ENCODE assay signal across 8 cellular contexts in the genomic region with DNA sequence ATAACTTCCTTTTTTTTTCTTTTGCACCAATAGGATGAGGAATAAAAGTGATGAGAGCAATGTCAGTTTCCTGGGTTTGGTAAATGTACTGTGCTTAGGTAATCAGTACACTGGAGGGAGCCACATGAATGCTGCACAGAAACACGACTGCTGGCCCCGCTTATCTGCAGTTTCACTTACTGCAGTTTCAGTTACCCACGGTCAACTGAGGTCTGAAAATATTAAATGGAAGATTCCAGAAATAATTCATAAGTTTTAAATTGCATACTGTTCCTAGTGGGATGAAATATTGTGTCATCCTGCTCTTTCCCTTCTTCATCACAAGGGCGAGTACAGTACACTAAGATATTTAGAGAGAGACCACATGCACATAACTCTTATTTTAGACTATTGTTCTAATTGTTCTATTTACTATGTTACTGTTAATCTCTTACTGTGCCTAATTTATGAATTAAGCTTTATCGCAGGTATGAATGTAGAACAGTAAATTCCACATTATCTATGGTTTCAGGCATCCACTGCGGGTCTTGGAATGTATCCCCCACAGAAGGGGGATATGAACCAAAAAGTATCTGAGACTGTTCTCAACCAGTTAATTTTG. TPM values are rescaled to one million over a fixed set of nuclear protein-coding genes. Genes with fewer than 3 reads are reported as not detected.
A peak's percentile ranks its signal among the peaks of the same experiment; 100 is the strongest.
DNase-seq lines count a peak whose midpoint lies in the region; ATAC-seq and TF ChIP-seq lines count a peak whose summit lies in the region.

No MANE protein-coding gene starts in this region.

- no peaks in the 10 kb centered on the region for H3K36me3 ChIP-seq in neural progenitor cell

- H3K4me3 ChIP-seq in neural progenitor cell: no peak overlapping the region

- no peak overlapping the region for H2AFZ ChIP-seq in neural progenitor cell (replicated peaks)

- no peak for DNase-seq in activated T-cell treated with anti-CD3 and anti-CD28 coated beads, Interleukin-2, amount 50 U/mL, for 24 hours
- DNase-seq in activated T-cell treated with anti-CD3 and anti-CD28 coated beads, Interleukin-2, amount 50 U/mL, for 48 hours: no peak
- DNase-seq in RWPE1 (ENCODE audit: low spot score): no peak
- DNase-seq in endothelial cell (ENCODE audit: low spot score): no peak
- no peak for DNase-seq in neural progenitor cell (ENCODE audit: low spot score)
- DNase-seq in islet precursor cell: no peak
- no peak for DNase-seq in 8988T

- H3K27ac ChIP-seq in RWPE1 (peak overlapping the region; percentile 73), neural progenitor cell (no peak overlapping the region)

- no peaks in the 10 kb centered on the region for H3K9me3 ChIP-seq in neural progenitor cell (ENCODE audit: low read depth)

- POLR2A ChIA-PET in RWPE1 (lab: Yijun Ruan, JAX; ENCODE audit: low non-redundant PET): no interaction called here

- CTCF ChIA-PET in RWPE1 (lab: Yijun Ruan, JAX): interaction anchor here (0.7 to 1.6 kb wide), 2 partner anchors 120 to 667 kb away, joined by 3 to 6 read pairs; no protein-coding TSS in a partner anchor

- H3K27ac Mint-ChIP-seq in activated T-cell treated with anti-CD3 and anti-CD28 coated beads, Interleukin-2, amount 50 U/mL, for 24 hours: peak overlapping the region; percentile 5
- H3K27ac Mint-ChIP-seq in endothelial cell (ENCODE audit: unreplicated experiment) (peak overlapping the region; percentile 94), neural progenitor cell (no peak overlapping the region)

- H3K9me3 Mint-ChIP-seq in activated T-cell treated with anti-CD3 and anti-CD28 coated beads, Interleukin-2, amount 50 U/mL, for 24 hours: no peaks in the 10 kb centered on the region
- no peaks in the 10 kb centered on the region for H3K9me3 Mint-ChIP-seq in endothelial cell (ENCODE audit: unreplicated experiment)
- H3K9me3 Mint-ChIP-seq in neural progenitor cell: no peaks in the 10 kb centered on the region

- peaks cover 17% of the 10 kb centered on the region for H3K4me1 Mint-ChIP-seq in activated T-cell treated with anti-CD3 and anti-CD28 coated beads, Interleukin-2, amount 50 U/mL, for 24 hours (ENCODE audit: low read depth)
- H3K4me1 Mint-ChIP-seq in endothelial cell (ENCODE audit: unreplicated experiment): peaks cover 13% of the 10 kb centered on the region
- peaks cover 19% of the 10 kb centered on the region for H3K4me1 Mint-ChIP-seq in neural progenitor cell

- H3F3A ChIP-seq in neural progenitor cell (ENCODE audit: low read depth): peaks cover 13% of the 10 kb centered on the region

- peak overlapping the region; percentile 37 for H3K4me2 ChIP-seq in neural progenitor cell

- H3K4me1 ChIP-seq in neural progenitor cell: peaks cover 6% of the 10 kb centered on the region

- ATAC-seq in HG03097 (IDR thresholded peaks at IDR 0.05; ENCODE audit: low FRiP score, unreplicated experiment): no peak

- H3K79me2 ChIP-seq in neural progenitor cell (ENCODE audit: low read depth): no peaks in the 10 kb centered on the region

- TF ChIP-seq CTCF in RWPE1 (conservative IDR thresholded peaks at IDR 0.05; ENCODE audit: low read depth) (no peak), endothelial cell (IDR thresholded peaks at IDR 0.05; ENCODE audit: unreplicated experiment) (no peak), neural progenitor cell (IDR thresholded peaks at IDR 0.05) (no peak)

- no peaks in the 10 kb centered on the region for H4K20me1 ChIP-seq in neural progenitor cell (ENCODE audit: low read depth)

- no peaks in the 10 kb centered on the region for H3K27me3 Mint-ChIP-seq in activated T-cell treated with anti-CD3 and anti-CD28 coated beads, Interleukin-2, amount 50 U/mL, for 24 hours
- H3K27me3 Mint-ChIP-seq in endothelial cell (ENCODE audit: unreplicated experiment): peaks cover 2% of the 10 kb centered on the region
- peaks cover 2% of the 10 kb centered on the region for H3K27me3 Mint-ChIP-seq in neural progenitor cell (ENCODE audit: insufficient read depth, low read depth)

- H3K27me3 ChIP-seq in neural progenitor cell: peaks cover 8% of the 10 kb centered on the region

- peaks cover 18% of the 10 kb centered on the region for H3K36me3 Mint-ChIP-seq in activated T-cell treated with anti-CD3 and anti-CD28 coated beads, Interleukin-2, amount 50 U/mL, for 24 hours (ENCODE audit: low read depth)
- no peaks in the 10 kb centered on the region for H3K36me3 Mint-ChIP-seq in endothelial cell (ENCODE audit: low read depth, unreplicated experiment)
- H3K36me3 Mint-ChIP-seq in neural progenitor cell: peaks cover 9% of the 10 kb centered on the region

- H3K4me3 Mint-ChIP-seq in activated T-cell treated with anti-CD3 and anti-CD28 coated beads, Interleukin-2, amount 50 U/mL, for 24 hours: peak overlapping the region; percentile 24
- H3K4me3 Mint-ChIP-seq in endothelial cell (ENCODE audit: unreplicated experiment) (peak overlapping the region; percentile 9), neural progenitor cell (no peak overlapping the region)

- no peak overlapping the region for H3K9ac ChIP-seq in neural progenitor cell

RNA-seq across cellular contexts. Expression of gene LGALS3BP, which starts 6.4 kb away (rescaled TPM):
- total RNA-seq in endothelial cell (ENCODE audit: unreplicated experiment) (12.6 TPM), neural progenitor cell (ENCODE audit: low replicate concordance) (17.5 and 64.3 TPM in 2 replicates)

RNA-seq across cellular contexts. Expression of gene CANT1, which starts 23.4 kb away (rescaled TPM):
- total RNA-seq in endothelial cell (ENCODE audit: unreplicated experiment) (81.6 TPM), neural progenitor cell (ENCODE audit: low replicate concordance) (24.3 and 61.3 TPM in 2 replicates)

RNA-seq across cellular contexts. Expression of gene C1QTNF1, which starts 37.8 kb away (rescaled TPM):
- total RNA-seq in endothelial cell (ENCODE audit: unreplicated experiment) (0.26 TPM), neural progenitor cell (ENCODE audit: low replicate concordance) (1.4 and 2.6 TPM in 2 replicates)
